Comparison of ENCODE assay signal across 2 cellular contexts in the genomic region with DNA sequence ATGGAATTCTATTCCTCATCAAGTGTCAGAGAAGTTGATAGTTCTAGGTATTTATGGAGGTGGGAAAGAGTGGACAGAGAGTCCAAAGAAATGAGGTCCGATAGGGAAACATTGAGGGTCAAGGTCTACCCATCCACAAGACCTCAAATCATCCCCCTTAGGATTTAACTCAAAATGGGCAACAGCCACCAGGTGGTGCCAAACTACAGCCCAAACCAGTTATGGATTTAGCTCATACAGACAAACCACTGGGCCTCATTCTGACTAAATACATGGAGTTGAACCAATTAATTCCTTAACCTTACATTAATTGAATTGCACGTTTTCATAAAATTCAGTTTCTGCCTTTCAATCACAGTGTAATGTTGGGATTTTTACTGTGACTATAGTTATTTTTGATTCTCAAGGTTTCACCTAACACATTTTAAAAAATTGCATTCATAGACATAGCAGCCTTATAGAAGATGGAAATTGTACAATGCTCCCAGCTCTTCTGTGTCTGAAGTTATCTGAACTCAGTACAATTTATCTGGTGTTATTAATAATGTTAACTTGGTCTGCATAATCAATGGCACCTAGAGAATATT.
TF ChIP-seq lines count a peak whose summit lies in the region.

No MANE protein-coding gene starts in this region.

TF ChIP-seq in GM23338, 12 proteins besides CTCF, POLR2A, EP300 and RAD21 (continued from another document):
- TF ChIP-seq, protein P1, sequence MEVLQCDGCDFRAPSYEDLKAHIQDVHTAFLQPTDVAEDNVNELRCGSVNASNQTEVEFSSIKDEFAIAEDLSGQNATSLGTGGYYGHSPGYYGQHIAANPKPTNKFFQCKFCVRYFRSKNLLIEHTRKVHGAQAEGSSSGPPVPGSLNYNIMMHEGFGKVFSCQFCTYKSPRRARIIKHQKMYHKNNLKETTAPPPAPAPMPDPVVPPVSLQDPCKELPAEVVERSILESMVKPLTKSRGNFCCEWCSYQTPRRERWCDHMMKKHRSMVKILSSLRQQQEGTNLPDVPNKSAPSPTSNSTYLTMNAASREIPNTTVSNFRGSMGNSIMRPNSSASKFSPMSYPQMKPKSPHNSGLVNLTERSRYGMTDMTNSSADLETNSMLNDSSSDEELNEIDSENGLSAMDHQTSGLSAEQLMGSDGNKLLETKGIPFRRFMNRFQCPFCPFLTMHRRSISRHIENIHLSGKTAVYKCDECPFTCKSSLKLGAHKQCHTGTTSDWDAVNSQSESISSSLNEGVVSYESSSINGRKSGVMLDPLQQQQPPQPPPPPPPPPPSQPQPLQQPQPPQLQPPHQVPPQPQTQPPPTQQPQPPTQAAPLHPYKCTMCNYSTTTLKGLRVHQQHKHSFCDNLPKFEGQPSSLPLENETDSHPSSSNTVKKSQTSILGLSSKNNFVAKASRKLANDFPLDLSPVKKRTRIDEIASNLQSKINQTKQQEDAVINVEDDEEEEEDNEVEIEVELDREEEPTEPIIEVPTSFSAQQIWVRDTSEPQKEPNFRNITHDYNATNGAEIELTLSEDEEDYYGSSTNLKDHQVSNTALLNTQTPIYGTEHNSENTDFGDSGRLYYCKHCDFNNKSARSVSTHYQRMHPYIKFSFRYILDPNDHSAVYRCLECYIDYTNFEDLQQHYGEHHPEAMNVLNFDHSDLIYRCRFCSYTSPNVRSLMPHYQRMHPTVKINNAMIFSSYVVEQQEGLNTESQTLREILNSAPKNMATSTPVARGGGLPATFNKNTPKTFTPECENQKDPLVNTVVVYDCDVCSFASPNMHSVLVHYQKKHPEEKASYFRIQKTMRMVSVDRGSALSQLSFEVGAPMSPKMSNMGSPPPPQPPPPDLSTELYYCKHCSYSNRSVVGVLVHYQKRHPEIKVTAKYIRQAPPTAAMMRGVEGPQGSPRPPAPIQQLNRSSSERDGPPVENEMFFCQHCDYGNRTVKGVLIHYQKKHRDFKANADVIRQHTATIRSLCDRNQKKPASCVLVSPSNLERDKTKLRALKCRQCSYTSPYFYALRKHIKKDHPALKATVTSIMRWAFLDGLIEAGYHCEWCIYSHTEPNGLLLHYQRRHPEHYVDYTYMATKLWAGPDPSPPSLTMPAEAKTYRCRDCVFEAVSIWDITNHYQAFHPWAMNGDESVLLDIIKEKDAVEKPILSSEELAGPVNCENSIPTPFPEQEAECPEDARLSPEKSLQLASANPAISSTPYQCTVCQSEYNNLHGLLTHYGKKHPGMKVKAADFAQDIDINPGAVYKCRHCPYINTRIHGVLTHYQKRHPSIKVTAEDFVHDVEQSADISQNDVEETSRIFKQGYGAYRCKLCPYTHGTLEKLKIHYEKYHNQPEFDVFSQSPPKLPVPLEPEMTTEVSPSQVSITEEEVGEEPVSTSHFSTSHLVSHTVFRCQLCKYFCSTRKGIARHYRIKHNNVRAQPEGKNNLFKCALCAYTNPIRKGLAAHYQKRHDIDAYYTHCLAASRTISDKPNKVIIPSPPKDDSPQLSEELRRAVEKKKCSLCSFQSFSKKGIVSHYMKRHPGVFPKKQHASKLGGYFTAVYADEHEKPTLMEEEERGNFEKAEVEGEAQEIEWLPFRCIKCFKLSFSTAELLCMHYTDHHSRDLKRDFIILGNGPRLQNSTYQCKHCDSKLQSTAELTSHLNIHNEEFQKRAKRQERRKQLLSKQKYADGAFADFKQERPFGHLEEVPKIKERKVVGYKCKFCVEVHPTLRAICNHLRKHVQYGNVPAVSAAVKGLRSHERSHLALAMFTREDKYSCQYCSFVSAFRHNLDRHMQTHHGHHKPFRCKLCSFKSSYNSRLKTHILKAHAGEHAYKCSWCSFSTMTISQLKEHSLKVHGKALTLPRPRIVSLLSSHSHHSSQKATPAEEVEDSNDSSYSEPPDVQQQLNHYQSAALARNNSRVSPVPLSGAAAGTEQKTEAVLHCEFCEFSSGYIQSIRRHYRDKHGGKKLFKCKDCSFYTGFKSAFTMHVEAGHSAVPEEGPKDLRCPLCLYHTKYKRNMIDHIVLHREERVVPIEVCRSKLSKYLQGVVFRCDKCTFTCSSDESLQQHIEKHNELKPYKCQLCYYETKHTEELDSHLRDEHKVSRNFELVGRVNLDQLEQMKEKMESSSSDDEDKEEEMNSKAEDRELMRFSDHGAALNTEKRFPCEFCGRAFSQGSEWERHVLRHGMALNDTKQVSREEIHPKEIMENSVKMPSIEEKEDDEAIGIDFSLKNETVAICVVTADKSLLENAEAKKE (CRISPR knock-in tag; IDR thresholded peaks at IDR 0.05), result no peak
- TF ChIP-seq POLR2AphosphoS5 (IDR thresholded peaks at IDR 0.05; ENCODE audit: low read depth) (no peak), EZH2 (IDR thresholded peaks at IDR 0.05; ENCODE audit: low read depth, unreplicated experiment) (no peak), CREB1 (CRISPR knock-in tag; IDR thresholded peaks at IDR 0.05; ENCODE audit: low read depth) (no peak), EZH2phosphoT487 (IDR thresholded peaks at IDR 0.05; ENCODE audit: unreplicated experiment) (no peak), JUNB (IDR thresholded peaks at IDR 0.05; ENCODE audit: unreplicated experiment) (no peak)

TF ChIP-seq in GM12878, 131 proteins besides CTCF, POLR2A, EP300 and RAD21 (continued from another document):
- TF ChIP-seq, protein P2, sequence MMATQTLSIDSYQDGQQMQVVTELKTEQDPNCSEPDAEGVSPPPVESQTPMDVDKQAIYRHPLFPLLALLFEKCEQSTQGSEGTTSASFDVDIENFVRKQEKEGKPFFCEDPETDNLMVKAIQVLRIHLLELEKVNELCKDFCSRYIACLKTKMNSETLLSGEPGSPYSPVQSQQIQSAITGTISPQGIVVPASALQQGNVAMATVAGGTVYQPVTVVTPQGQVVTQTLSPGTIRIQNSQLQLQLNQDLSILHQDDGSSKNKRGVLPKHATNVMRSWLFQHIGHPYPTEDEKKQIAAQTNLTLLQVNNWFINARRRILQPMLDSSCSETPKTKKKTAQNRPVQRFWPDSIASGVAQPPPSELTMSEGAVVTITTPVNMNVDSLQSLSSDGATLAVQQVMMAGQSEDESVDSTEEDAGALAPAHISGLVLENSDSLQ (IDR thresholded peaks at IDR 0.05), result no peak
- TF ChIP-seq, protein P3, sequence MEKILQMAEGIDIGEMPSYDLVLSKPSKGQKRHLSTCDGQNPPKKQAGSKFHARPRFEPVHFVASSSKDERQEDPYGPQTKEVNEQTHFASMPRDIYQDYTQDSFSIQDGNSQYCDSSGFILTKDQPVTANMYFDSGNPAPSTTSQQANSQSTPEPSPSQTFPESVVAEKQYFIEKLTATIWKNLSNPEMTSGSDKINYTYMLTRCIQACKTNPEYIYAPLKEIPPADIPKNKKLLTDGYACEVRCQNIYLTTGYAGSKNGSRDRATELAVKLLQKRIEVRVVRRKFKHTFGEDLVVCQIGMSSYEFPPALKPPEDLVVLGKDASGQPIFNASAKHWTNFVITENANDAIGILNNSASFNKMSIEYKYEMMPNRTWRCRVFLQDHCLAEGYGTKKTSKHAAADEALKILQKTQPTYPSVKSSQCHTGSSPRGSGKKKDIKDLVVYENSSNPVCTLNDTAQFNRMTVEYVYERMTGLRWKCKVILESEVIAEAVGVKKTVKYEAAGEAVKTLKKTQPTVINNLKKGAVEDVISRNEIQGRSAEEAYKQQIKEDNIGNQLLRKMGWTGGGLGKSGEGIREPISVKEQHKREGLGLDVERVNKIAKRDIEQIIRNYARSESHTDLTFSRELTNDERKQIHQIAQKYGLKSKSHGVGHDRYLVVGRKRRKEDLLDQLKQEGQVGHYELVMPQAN (conservative IDR thresholded peaks at IDR 0.05), result no peak
